ENCODE assay signal across 1 cellular context in genomic region chr5:176630681-176631222, GRCh38.
TF ChIP-seq lines count a peak whose summit lies in the region.

No MANE protein-coding gene starts in this region.

TF ChIP-seq in H1, 55 proteins besides CTCF, POLR2A, EP300 and RAD21:
- TF ChIP-seq SAP30 (IDR thresholded peaks at IDR 0.05; ENCODE audit: insufficient read depth, insufficient replicate concordance, low read length) (peak; percentile 55), MAFK (IDR thresholded peaks at IDR 0.05; ENCODE audit: low read depth, low read length) (no peak)
